In genomic region chr3:10511809-10512494, GRCh38 we compare ENCODE assay signal across 1 cellular context.
TF ChIP-seq lines count a peak whose summit lies in the region.

No MANE protein-coding gene starts in this region.

TF ChIP-seq in SK-N-SH treated with all-trans-retinoic acid at 6 μM for 48 hours, 23 proteins besides CTCF, POLR2A, EP300 and RAD21 (continued from another document):
- TF ChIP-seq ZFP30 (CRISPR knock-in tag; IDR thresholded peaks at IDR 0.05) (no peak), CREB5 (CRISPR knock-in tag; IDR thresholded peaks at IDR 0.05; ENCODE audit: low read depth) (no peak), ZNF565 (CRISPR knock-in tag; conservative IDR thresholded peaks at IDR 0.05; ENCODE audit: low read depth) (no peak), TOX (CRISPR knock-in tag; IDR thresholded peaks at IDR 0.05; ENCODE audit: borderline replicate concordance) (no peak), CSDC2 (CRISPR knock-in tag; IDR thresholded peaks at IDR 0.05) (no peak), PPARA (CRISPR knock-in tag; IDR thresholded peaks at IDR 0.05; ENCODE audit: borderline replicate concordance) (no peak), ESRRG (CRISPR knock-in tag; IDR thresholded peaks at IDR 0.05) (no peak), GLIS3 (CRISPR knock-in tag; IDR thresholded peaks at IDR 0.05) (no peak), TCF4 (CRISPR knock-in tag; IDR thresholded peaks at IDR 0.05; ENCODE audit: borderline replicate concordance) (no peak), POU6F1 (CRISPR knock-in tag; IDR thresholded peaks at IDR 0.05; ENCODE audit: borderline replicate concordance, low read depth) (no peak), TSHZ2 (CRISPR knock-in tag; IDR thresholded peaks at IDR 0.05) (no peak), RARB (CRISPR knock-in tag; IDR thresholded peaks at IDR 0.05) (no peak), SNAI2 (CRISPR knock-in tag; IDR thresholded peaks at IDR 0.05) (no peak), ISL1 (CRISPR knock-in tag; IDR thresholded peaks at IDR 0.05) (no peak), CSRNP3 (CRISPR knock-in tag; IDR thresholded peaks at IDR 0.05) (no peak), ARNTL (CRISPR knock-in tag; IDR thresholded peaks at IDR 0.05; ENCODE audit: borderline replicate concordance, low read depth) (no peak)
